Comparison of ENCODE assay signal across 25 cellular contexts in genomic region chr2:120955427-120955826, GRCh38.
"Had no signal": no experiment of that assay in that cellular context is flagged by ENCODE, and none has a peak within 500 bp of the region (broad histone marks: within the 10 kb centered on the region; RNA-seq: fewer than 3 reads in every experiment).

No MANE protein-coding gene starts in this region.

- H3K27me3 ChIP-seq: brain microvascular endothelial cell, esophagus muscularis mucosa, gastroesophageal sphincter, testis, vagina had no signal

- FAIRE-seq: colon, small intestine had no signal

- DNase-seq: activated CD4-positive, alpha-beta memory T cell treated with anti-CD3 and anti-CD28 coated beads, Interleukin-2, amount 10 ng/mL, durations not matched to agents 7 days and 5 days; activated CD4-positive, alpha-beta T cell treated with anti-CD3 and anti-CD28 coated beads, Interleukin-2, amount 10 ng/mL, durations not matched to agents 24 days and 14 days; activated effector memory CD4-positive, alpha-beta T cell treated with anti-CD3 and anti-CD28 coated beads, Interleukin-2, amount 50 U/mL, for 16 hours; activated naive CD4-positive, alpha-beta T cell treated with anti-CD3 and anti-CD28 coated beads, Interleukin-2, amount 10 ng/mL, durations not matched to agents 7 days and 5 days; activated T-cell treated with anti-CD3 and anti-CD28 coated beads for 4 hours; amygdala; brain microvascular endothelial cell; effector memory CD8-positive, alpha-beta T cell; head of caudate nucleus; hypothalamus; left ventricle myocardium superior; mammary epithelial cell; small intestine; stimulated activated CD4-positive, alpha-beta T cell treated with anti-CD3 and anti-CD28 coated beads, Interleukin-2, amount 100 ng/mL, for 48 hours; stimulated activated CD8-positive, alpha-beta memory T cell treated with anti-CD3 and anti-CD28 coated beads, Interleukin-4, amount 100 ng/mL, for 48 hours; stimulated activated naive B cell treated with anti-CD40 and anti-IgM and Interleukin-4, amounts not matched to agents 10 μg/mL and 1 μg/mL and 100 μg/mL, for 72 hours; T-helper 17 cell; testis; trophoblast cell had no signal

- H3K4me1 ChIP-seq: testis, vagina had no signal

- H3K36me3 ChIP-seq: vagina had no signal

- H3K27ac ChIP-seq: brain microvascular endothelial cell, esophagus muscularis mucosa, gastroesophageal sphincter, testis, vagina had no signal

- ATAC-seq: effector memory CD8-positive, alpha-beta T cell; gastroesophageal sphincter; left ventricle myocardium superior; natural killer cell treated with Interleukin-12 subunit alpha and Interleukin-12 subunit beta and Interleukin-15 and Interleukin-18, amount 100 ng/mL, for 72 hours; sciatic nerve; stimulated activated naive B cell treated with anti-CD40 and anti-IgM and Interleukin-4, amounts not matched to agents 10 μg/mL and 1 μg/mL and 100 μg/mL, for 72 hours; T-helper 17 cell had no signal

- H3K4me3 ChIP-seq: esophagus muscularis mucosa, gastroesophageal sphincter, testis, vagina had no signal

- H3K9me3 ChIP-seq: esophagus muscularis mucosa, gastroesophageal sphincter, testis, vagina had no signal
